ENCODE assay signal across 12 cellular contexts in genomic region chr2:128442053-128442751, GRCh38.
DNase-seq lines count a peak whose midpoint lies in the region; TF ChIP-seq lines count a peak whose summit lies in the region.
"Had no signal": no experiment of that assay in that cellular context is flagged by ENCODE, and none has a peak within 500 bp of the region (broad histone marks: within the 10 kb centered on the region; RNA-seq: fewer than 3 reads in every experiment).

No MANE protein-coding gene starts in this region.

- H3K4me1 Mint-ChIP-seq in osteocyte (ENCODE audit: unreplicated experiment), result peaks cover 30% of the 10 kb centered on the region

- H2AFZ ChIP-seq in OCI-LY3 (ENCODE audit: low read depth, low read length), result 0 out of 2 replicates have a peak overlapping the region, but pooled peaks have one; percentile 30

- H4K20me1 ChIP-seq in OCI-LY3 (ENCODE audit: insufficient read depth, low read length), result no peaks in the 10 kb centered on the region

- no peak overlapping the region for H3K4me3 Mint-ChIP-seq in osteocyte (ENCODE audit: unreplicated experiment)

- H3K27ac Mint-ChIP-seq in osteocyte (ENCODE audit: unreplicated experiment), result no peak overlapping the region

- H3K9me3 Mint-ChIP-seq in osteocyte (ENCODE audit: unreplicated experiment), result no peaks in the 10 kb centered on the region

- DNase-seq in GF-D8 (lab: John Stamatoyannopoulos, UW), result peak; percentile 37
- DNase-seq in fibroblast of peridontal ligament (ENCODE audit: extremely low read depth), result peak; percentile 39
- peak; percentile 75 for DNase-seq in osteocyte (ENCODE audit: extremely low spot score, unreplicated experiment)
- DNase-seq in amygdala (lab: John Stamatoyannopoulos, UW), result no peak
- no peak for DNase-seq in NCI-H1694 treated with DMSO at 0.1 percent for 48 hours (lab: John Stamatoyannopoulos, UW)
- DNase-seq in GM10266 (ENCODE audit: extremely low spot score), result no peak
- no peak for DNase-seq in dermis blood vessel endothelial cell
- DNase-seq: Calu3, HCEC 1CT, NCI-H2171, T-helper 9 cell had no signal

- H3K27ac ChIP-seq in OCI-LY3 (ENCODE audit: low read length), result no peak overlapping the region

- TF ChIP-seq CTCF in OCI-LY3 (IDR thresholded peaks at IDR 0.05; ENCODE audit: low read depth, low read length) (no peak), osteocyte (IDR thresholded peaks at IDR 0.05) (no peak), GM10266 (IDR thresholded peaks at IDR 0.05; ENCODE audit: control insufficient read depth, insufficient read depth, low read depth, missing control alignments) (no peak)

- H3K79me2 ChIP-seq in OCI-LY3 (ENCODE audit: low read length), result no peaks in the 10 kb centered on the region

- no peaks in the 10 kb centered on the region for H3K36me3 ChIP-seq in OCI-LY3 (replicated peaks; ENCODE audit: low read depth, low read length)

- H3K27me3 Mint-ChIP-seq in osteocyte (ENCODE audit: unreplicated experiment), result no peaks in the 10 kb centered on the region

- H3K27me3 ChIP-seq in OCI-LY3 (ENCODE audit: low read depth, low read length), result no peaks in the 10 kb centered on the region

- peaks cover 7% of the 10 kb centered on the region; the same call in 1 of the 2 replicates for H3K4me1 ChIP-seq in OCI-LY3 (ENCODE audit: low read length)

- no peak overlapping the region for H3K4me3 ChIP-seq in OCI-LY3 (ENCODE audit: low read length)

- H3K9me3 ChIP-seq in OCI-LY3 (ENCODE audit: insufficient read depth, low read length), result no peaks in the 10 kb centered on the region

- no peak overlapping the region for H3K4me2 ChIP-seq in OCI-LY3 (ENCODE audit: low read length)

- no peak overlapping the region for H3K9ac ChIP-seq in OCI-LY3 (ENCODE audit: low read length)

- H3K36me3 Mint-ChIP-seq in osteocyte (ENCODE audit: unreplicated experiment), result no peaks in the 10 kb centered on the region

Comparison
In these comparisons a context has a peak if more than half of its experiments do, and no peak if none do; other contexts are left out.
1. DNase-seq: peak in GF-D8 (single experiment), fibroblast of peridontal ligament (single experiment) and osteocyte (single experiment); none in amygdala (0 of 56), NCI-H1694 treated with DMSO at 0.1 percent for 48 hours (single experiment), GM10266 (single experiment) and dermis blood vessel endothelial cell (single experiment).